In genomic region chr1:183024352-183025337, GRCh38 we compare ENCODE assay signal across 8 cellular contexts. TPM values are rescaled to one million over a fixed set of nuclear protein-coding genes. Genes with fewer than 3 reads are reported as not detected.
DNase-seq lines count a peak whose midpoint lies in the region; ATAC-seq, FAIRE-seq and TF ChIP-seq lines count a peak whose summit lies in the region.

No MANE protein-coding gene starts in this region.

- TF ChIP-seq POLR2A in endothelial cell of umbilical vein (IDR thresholded peaks at IDR 0.05; ENCODE audit: low read depth, low read length) (no peak), ovary (IDR thresholded peaks at IDR 0.05) (no peak)

- TF ChIP-seq CTCF in OCI-LY7 (conservative IDR thresholded peaks at IDR 0.05; ENCODE audit: low read length) (no peak), endothelial cell of umbilical vein (IDR thresholded peaks at IDR 0.05; ENCODE audit: extremely low read depth in 1 of 2, insufficient read depth in 1 of 2, low read depth in 1 of 2, low read length in 2 of 2) (no peak), ovary (IDR thresholded peaks at IDR 0.05) (no peak)

- H3K4me2 ChIP-seq in OCI-LY7 (ENCODE audit: low read length) (peak overlapping the region; percentile 88), endothelial cell of umbilical vein (ENCODE audit: insufficient read depth, low read length) (peak overlapping the region; percentile 99)

- H3K9me2 ChIP-seq in OCI-LY7 (ENCODE audit: insufficient read depth, low read length) = no peaks in the 10 kb centered on the region

- H2AFZ ChIP-seq in OCI-LY7 (ENCODE audit: low read length) (peak overlapping the region; percentile 8; the same call in 1 of the 2 replicates), endothelial cell of umbilical vein (ENCODE audit: low read depth, low read length) (no peak overlapping the region)

- BruUV-seq in OCI-LY7 (replicated peaks; lab: Mats Ljungman, UMichigan) (TSS peak; percentile 53), endothelial cell of umbilical vein (replicated peaks; lab: Mats Ljungman, UMichigan) (TSS peak; percentile 21)

- POLR2A ChIA-PET in OCI-LY7 (lab: Charles Lee) = interaction anchor here (0.8 to 6.0 kb wide), 6 partner anchors 9 to 48 kb away, joined by 3 to 69 read pairs (median 3); no protein-coding TSS in a partner anchor
- POLR2A ChIA-PET in endothelial cell of umbilical vein (lab: Charles Lee) = no interaction called here

- ATAC-seq in GM18907 (IDR thresholded peaks at IDR 0.05; ENCODE audit: unreplicated experiment) (no peak), HG03108 (IDR thresholded peaks at IDR 0.05; ENCODE audit: unreplicated experiment) (no peak)

- H3K4me1 ChIP-seq in OCI-LY7 (ENCODE audit: insufficient read depth, low read length, poor library complexity, severe bottlenecking) = peaks cover 60% of the 10 kb centered on the region
- peaks cover 44% of the 10 kb centered on the region for H3K4me1 ChIP-seq in endothelial cell of umbilical vein (ENCODE audit: control insufficient read depth, extremely low read depth, insufficient read depth, low read length)
- H3K4me1 ChIP-seq in ovary (ENCODE audit: insufficient read depth) = peaks cover 7% of the 10 kb centered on the region

- H3K27ac ChIP-seq in OCI-LY7 (ENCODE audit: low read depth, low read length, poor library complexity, severe bottlenecking) (peak overlapping the region; percentile 29), endothelial cell of umbilical vein (ENCODE audit: insufficient read depth, low read depth, low read length) (peak overlapping the region; percentile 68), ovary (peak overlapping the region; percentile 92 to 100)

- dilution Hi-C loops in endothelial cell of umbilical vein (cut with MboI; ENCODE audit: extremely low pct_ligation_motif_present, low sequenced_read_pairs) = no loop called here

- peaks cover 7% of the 10 kb centered on the region for H3K36me3 ChIP-seq in OCI-LY7 (ENCODE audit: insufficient read depth, low read length)
- peaks cover 0 to 3% of the 10 kb centered on the region in 2 experiments for H3K36me3 ChIP-seq in endothelial cell of umbilical vein (ENCODE audit: control insufficient read depth in 2 of 2, extremely low read depth in 1 of 2, insufficient read depth in 2 of 2, low read length in 2 of 2)
- H3K36me3 ChIP-seq in ovary = no peaks in the 10 kb centered on the region

- DNase-seq in DMS53 (lab: John Stamatoyannopoulos, UW) (peak; percentile 28), DMS53 treated with DMSO at 0.1 percent for 48 hours (lab: John Stamatoyannopoulos, UW; ENCODE audit: unreplicated experiment) (no peak), OCI-LY7 (ENCODE audit: low spot score) (peak; percentile 41), endothelial cell of umbilical vein (ENCODE audit: low read depth, low spot score) (peak; percentile 59), ovary (no peak), NCI-H774 (lab: John Stamatoyannopoulos, UW) (no peak)

- no peaks in the 10 kb centered on the region for H3K9me1 ChIP-seq in endothelial cell of umbilical vein (replicated peaks; ENCODE audit: control insufficient read depth, extremely low read depth, insufficient read depth, low read length)

- H3K27me3 ChIP-seq in endothelial cell of umbilical vein (ENCODE audit: control insufficient read depth in 2 of 2, insufficient read depth in 2 of 2, low read length in 2 of 2) = no peaks in the 10 kb centered on the region
- no peaks in the 10 kb centered on the region for H3K27me3 ChIP-seq in ovary

- H3K79me2 ChIP-seq in OCI-LY7 (ENCODE audit: insufficient read depth, low read depth, low read length) = peaks cover 35% of the 10 kb centered on the region; the same call in 1 of the 2 replicates
- H3K79me2 ChIP-seq in endothelial cell of umbilical vein (ENCODE audit: control insufficient read depth, insufficient read depth, low read length) = peaks cover 63% of the 10 kb centered on the region

- H3K9me3 ChIP-seq in OCI-LY7 (ENCODE audit: low read length) (no peaks in the 10 kb centered on the region), endothelial cell of umbilical vein (replicated peaks; ENCODE audit: control insufficient read depth, insufficient read depth, low read length) (no peaks in the 10 kb centered on the region), ovary (no peaks in the 10 kb centered on the region)

- no peak for FAIRE-seq in endothelial cell of umbilical vein (lab: Jason Lieb, UNC)

- CTCF ChIA-PET in OCI-LY7 (lab: Charles Lee; ENCODE audit: unreplicated experiment) = no interaction called here
- CTCF ChIA-PET in endothelial cell of umbilical vein (lab: Charles Lee) = interaction anchor here (0.9 to 6.0 kb wide), 9 partner anchors 37 to 294 kb away, joined by 3 to 49 read pairs (median 3); no protein-coding TSS in a partner anchor

- 0 to 1% (median 1%) methylated on average over 14 of the region's 14 CpGs for WGBS in ovary, 3 donors

- H3K4me3 ChIP-seq in OCI-LY7 (ENCODE audit: low read depth, low read length, poor library complexity, severe bottlenecking) (peak overlapping the region; percentile 77), endothelial cell of umbilical vein (replicated peaks in 1 of 3; ENCODE audit: insufficient read depth in 1 of 3, low read depth in 1 of 3, low read length in 3 of 3) (peak overlapping the region; percentile 71 to 96 (median 96)), ovary (peak overlapping the region; percentile 62)

- no peak for TF ChIP-seq EP300 in ovary (IDR thresholded peaks at IDR 0.05)

- peaks cover 26% of the 10 kb centered on the region for H4K20me1 ChIP-seq in OCI-LY7 (ENCODE audit: insufficient read depth, low read length)
- no peaks in the 10 kb centered on the region for H4K20me1 ChIP-seq in endothelial cell of umbilical vein (replicated peaks; ENCODE audit: control insufficient read depth, extremely low read depth, insufficient read depth, low read length)

- intact Hi-C loops in OCI-LY7 (cut with micrococcal nuclease; ENCODE audit: unreplicated experiment) = loop anchor here (1.0 to 10.0 kb wide), 7 partner anchors 24 to 610 kb away; partner anchors contain the start of genes ARPC5 and SMG7
- intact Hi-C loops in endothelial cell of umbilical vein (cut with micrococcal nuclease) = loop anchor here (1.0 to 5.0 kb wide), 5 partner anchors 36 to 448 kb away; partner anchors contain the start of gene SMG7
- intact Hi-C loops in ovary (cut with DNase I) = loop anchor here in 3 of 4 donors (5.0 to 10.0 kb wide), 4 partner anchors 50 to 613 kb away; partner anchors contain the start of gene ARPC5 (in 1 of the 3)

- peak overlapping the region; percentile 85 for H3K9ac ChIP-seq in endothelial cell of umbilical vein (replicated peaks; ENCODE audit: extremely low read depth, insufficient read depth, low read length)

TF ChIP-seq in endothelial cell of umbilical vein, 7 proteins besides CTCF, POLR2A, EP300 and RAD21:
- no peak for TF ChIP-seq EZH2 (IDR thresholded peaks at IDR 0.05; ENCODE audit: borderline replicate concordance, low read depth, low read length, severe bottlenecking)
- no peak for TF ChIP-seq MYC (IDR thresholded peaks at IDR 0.05; ENCODE audit: low read depth, low read length)
- no peak for TF ChIP-seq JUN (IDR thresholded peaks at IDR 0.05; ENCODE audit: borderline replicate concordance, insufficient read depth, insufficient read length, low read depth)
- TF ChIP-seq FOS (IDR thresholded peaks at IDR 0.05; ENCODE audit: borderline replicate concordance, insufficient read depth, low read length) = no peak
- TF ChIP-seq POLR2AphosphoS5 (IDR thresholded peaks at IDR 0.05; ENCODE audit: insufficient read depth, low read depth, low read length) = no peak
- no peak for TF ChIP-seq GATA2 (IDR thresholded peaks at IDR 0.05; ENCODE audit: insufficient read depth, insufficient read length, low read depth, low read length)
- no peak for TF ChIP-seq MAX (IDR thresholded peaks at IDR 0.05; ENCODE audit: insufficient read depth, insufficient read length)

RNA-seq across cellular contexts. Expression of gene LAMC1, which starts 1.4 kb away (rescaled TPM):
- total RNA-seq in OCI-LY7 (2014; rRNA removed; shearing (Covaris generic)) = 24.2 and 26.3 TPM in 2 replicates
- total RNA-seq in OCI-LY7 (2022) (32.0 and 42.1 TPM in 2 replicates), endothelial cell of umbilical vein (202 and 216 TPM in 2 replicates), ovary (10 to 100 TPM; 59.9 to 97.3 (median 85.2) TPM)
- polyA plus RNA-seq in endothelial cell of umbilical vein (81.6 and 92.5 TPM in 2 replicates), ovary (100 to 1,000 TPM in 1 of 2 donors, 10 to 100 TPM in 1; 51.3 to 205 TPM)
- 93.6 and 105 TPM in 2 replicates for polyA plus RNA-seq in endothelial cell of umbilical vein (2011; cell fraction: cytosol; rRNA removed)
- polyA plus RNA-seq in endothelial cell of umbilical vein (2011; cell fraction: nucleus; rRNA removed) = 151 and 214 TPM in 2 replicates
- 191 and 205 TPM in 2 replicates for polyA plus RNA-seq in endothelial cell of umbilical vein (2012)
- 218 and 293 TPM in 2 replicates for polyA minus RNA-seq in endothelial cell of umbilical vein
- 22.8 TPM for polyA minus RNA-seq in endothelial cell of umbilical vein (2011; cell fraction: cytosol; rRNA and poly(A)+ RNA removed)
- polyA minus RNA-seq in endothelial cell of umbilical vein (2011; cell fraction: nucleus; rRNA and poly(A)+ RNA removed) = 130 and 167 TPM in 2 replicates

Comparison
In these comparisons a context has a peak if more than half of its experiments do, and no peak if none do; other contexts are left out.
1. DNase-seq: peak in DMS53 (single experiment), OCI-LY7 (single experiment) and endothelial cell of umbilical vein (single experiment); none in DMS53 treated with DMSO at 0.1 percent for 48 hours (single experiment), ovary (0 of 5) and NCI-H774 (single experiment).
2. H3K27ac ChIP-seq: peak in every context shown above with its lines; median percentile 96 in ovary; 68 in endothelial cell of umbilical vein; 29 in OCI-LY7.
3. Peak in every context shown above with its lines, with median percentiles within 50 percentile points of each other: H3K4me3 ChIP-seq.